In genomic region chr1:15609631-15610030, GRCh38 we compare ENCODE assay signal across 16 cellular contexts. TPM values are rescaled to one million over a fixed set of nuclear protein-coding genes. Genes with fewer than 3 reads are reported as not detected.
DNase-seq lines count a peak whose midpoint lies in the region; ATAC-seq, FAIRE-seq and TF ChIP-seq lines count a peak whose summit lies in the region.
"Had no signal": no experiment of that assay in that cellular context is flagged by ENCODE, and none has a peak within 500 bp of the region (broad histone marks: within the 10 kb centered on the region; RNA-seq: fewer than 3 reads in every experiment).

No MANE protein-coding gene starts in this region.

- no peaks in the 10 kb centered on the region for H4K20me1 ChIP-seq in K562 (replicated peaks; ENCODE audit: control insufficient read depth, insufficient read depth, low read length)
- H4K20me1 ChIP-seq: BLaER1 had no signal

- H3K36me3 ChIP-seq in K562 (ENCODE audit: control insufficient read depth, insufficient read depth, low read length), result no peaks in the 10 kb centered on the region
- H3K36me3 ChIP-seq: BLaER1 had no signal

- BruUV-seq in K562 (replicated peaks; lab: Mats Ljungman, UMichigan), result no TSS peak

- H2AFZ ChIP-seq in K562 (ENCODE audit: low read depth, low read length), result peak overlapping the region; percentile 37

- no peaks in the 10 kb centered on the region for H3K79me2 ChIP-seq in K562 (ENCODE audit: control insufficient read depth, insufficient read depth, low read length)

- CTCF ChIA-PET in K562 (lab: Yijun Ruan, JAX; ENCODE audit: low intra/inter-chr PET ratio), result no interaction called here

- H3K9me3 ChIP-seq in K562 (replicated peaks; ENCODE audit: control insufficient read depth, insufficient read depth, low read depth, low read length), result no peaks in the 10 kb centered on the region
- H3K9me3 ChIP-seq: BLaER1 had no signal

- H3K9me1 ChIP-seq in K562 (ENCODE audit: control insufficient read depth, insufficient read depth, low read length), result no peaks in the 10 kb centered on the region

- H3K4me2 ChIP-seq in K562 (ENCODE audit: insufficient read depth, low read length), result no peak overlapping the region
- H3K4me2 ChIP-seq: BLaER1 had no signal

- H3K4me3 ChIP-seq in K562, result no peak overlapping the region
- H3K4me3 ChIP-seq: BLaER1, GM12878 had no signal

- POLR2A ChIA-PET in K562 (lab: Yijun Ruan, JAX), result no interaction called here

- 64% methylated on average over 7 of the region's 7 CpGs for WGBS in K562 (ENCODE audit: insufficient coverage, low coverage, missing lambda C conversion rate)

- DNase-seq in COLO668 (lab: John Stamatoyannopoulos, UW; ENCODE audit: unreplicated experiment) (peak; percentile 43), M059J (ENCODE audit: low read depth) (peak; percentile 15), K562 (ENCODE audit: extremely low read depth in 1 of 4, low spot score in 3 of 4) (no peak), NCI-H748 treated with DMSO at 0.1 percent for 48 hours (lab: John Stamatoyannopoulos, UW) (no peak)
- no peak for DNase-seq in activated CD4-positive, alpha-beta T cell treated with anti-CD3 and anti-CD28 coated beads for 4 hours
- DNase-seq: AML-193; CD8-positive, alpha-beta memory T cell; HCEC 1CT had no signal

- in situ Hi-C loops in K562 (cut with MboI), result no loop called here

- intact Hi-C loops in K562 (cut with micrococcal nuclease), result no loop called here

- no peak for TF ChIP-seq RAD21 in K562 (CRISPR knock-in tag; conservative IDR thresholded peaks at IDR 0.05 in 1 of 2, IDR thresholded peaks at IDR 0.05 in 1 of 2)

- H3K27ac ChIP-seq in 22Rv1, result peak overlapping the region; percentile 53
- H3K27ac ChIP-seq in K562 (ENCODE audit: extremely low read depth, low read depth, low read length), result no peak overlapping the region
- H3K27ac ChIP-seq: BLaER1 had no signal

- TF ChIP-seq POLR2A in K562 (conservative IDR thresholded peaks at IDR 0.05), result no peak

- ATAC-seq in K562, result no peak
- no peak for ATAC-seq in HG02623 (IDR thresholded peaks at IDR 0.05; ENCODE audit: unreplicated experiment)
- no peak for ATAC-seq in GM18511 (IDR thresholded peaks at IDR 0.05; ENCODE audit: unreplicated experiment)
- ATAC-seq: GM12878 had no signal

- no peak overlapping the region for H3K9ac ChIP-seq in K562 (ENCODE audit: insufficient read depth in 1 of 2, low read depth in 2 of 2, low read length in 2 of 2)
- H3K9ac ChIP-seq: BLaER1 had no signal

- peaks cover 0 to 1% of the 10 kb centered on the region in 2 experiments; a peak in 1 of 5 replicates for H3K4me1 ChIP-seq in K562 (replicated peaks in 1 of 2; ENCODE audit: control insufficient read depth in 2 of 2, insufficient read depth in 2 of 2, low read length in 2 of 2)

- TF ChIP-seq CTCF in 22Rv1 (IDR thresholded peaks at IDR 0.05) (no peak), K562 (IDR thresholded peaks at IDR 0.05 in 2 of 3, conservative IDR thresholded peaks at IDR 0.05 in 1 of 3; ENCODE audit: insufficient read depth in 2 of 3, low read depth in 1 of 3, low read length in 3 of 3) (no peak)

- H3K27me3 ChIP-seq in K562 (ENCODE audit: control insufficient read depth in 2 of 2, insufficient read depth in 2 of 2, low read length in 2 of 2), result no peaks in the 10 kb centered on the region
- H3K27me3 ChIP-seq: BLaER1 had no signal

- FAIRE-seq in K562 (lab: Jason Lieb, UNC), result no peak
- FAIRE-seq: A204.1, GM12878, H1 had no signal

- no peak for TF ChIP-seq EP300 in K562 (IDR thresholded peaks at IDR 0.05; ENCODE audit: low read length)

TF ChIP-seq in K562, 482 proteins besides CTCF, POLR2A, EP300 and RAD21 (continues in another document):
- TF ChIP-seq GTF2A2 (tag; IDR thresholded peaks at IDR 0.05) (no peak), NRF1 (conservative IDR thresholded peaks at IDR 0.05 in 1 of 2, IDR thresholded peaks at IDR 0.05 in 1 of 2) (no peak), PREB (CRISPR knock-in tag; IDR thresholded peaks at IDR 0.05) (no peak), ZNF740 (CRISPR knock-in tag; IDR thresholded peaks at IDR 0.05) (no peak), ZNF740 (tag; IDR thresholded peaks at IDR 0.05) (no peak), TBP (optimal IDR thresholded peaks at IDR 0.05; ENCODE audit: low read depth, low read length) (no peak), MAZ (CRISPR knock-in tag; conservative IDR thresholded peaks at IDR 0.05 in 1 of 2, IDR thresholded peaks at IDR 0.05 in 1 of 2) (no peak), YY1 (IDR thresholded peaks at IDR 0.05; ENCODE audit: borderline replicate concordance in 1 of 3, control insufficient read depth in 1 of 3, extremely low read depth in 1 of 3, insufficient read depth in 3 of 3, insufficient read length in 1 of 3, insufficient replicate concordance in 2 of 3, low read depth in 1 of 3, low read length in 2 of 3) (peak in 2 of 3 experiments; percentile 15 to 76), HMG20A (CRISPR knock-in tag; conservative IDR thresholded peaks at IDR 0.05) (no peak)

RNA-seq across cellular contexts. Expression of gene DDI2, which starts 7.6 kb away (rescaled TPM):
- 17.4 and 19.4 TPM in 2 replicates for total RNA-seq in M059J (2014; rRNA removed; shearing (Covaris generic))
- 185 and 291 TPM in 2 replicates for total RNA-seq in K562 (2011; cell fraction: chromatin; rRNA removed; ENCODE audit: low replicate concordance)
- total RNA-seq in K562 (2011; cell fraction: nucleolus; rRNA removed), result 109 and 114 TPM in 2 replicates
- 211 and 265 TPM in 2 replicates for total RNA-seq in K562 (2011; cell fraction: nucleoplasm; rRNA removed)
- total RNA-seq in K562 (2014; rRNA removed) (21.2 and 31.5 TPM in 2 replicates), K562 (2014; rRNA removed; fragmentation: Illumina TruSeq; extraction: Trizol) (29.3 and 31.8 TPM in 2 replicates), K562 (2015; rRNA removed; fragmentation: Illumina TruSeq; extraction: Trizol) (23.6 and 23.9 TPM in 2 replicates), K562 (2021) (48.4 and 50.1 TPM in 2 replicates)
- polyA plus RNA-seq in K562 (2011; rRNA removed) (14.5 and 16.3 TPM in 2 replicates), K562 (2014; fragmentation: Illumina TruSeq; extraction: Trizol) (27.4 and 32.0 TPM in 2 replicates), K562 (2014; fragmentation: Nextera tagmentation; extraction: Ambion mirVana) (1 to 10 TPM; 6.5 to 7.3 TPM), K562 (2014; rRNA removed) (17.1 and 19.1 TPM in 2 replicates)
- polyA plus RNA-seq in K562 (2011; cell fraction: cytosol; rRNA removed), result 8.1 and 10.8 TPM in 2 replicates
- polyA plus RNA-seq in K562 (2011; cell fraction: nucleus; rRNA removed), result 31.8 and 38.6 TPM in 2 replicates
- 11.9 and 18.2 TPM in 2 replicates for polyA plus RNA-seq in K562 (2012)
- 65.5 and 71.7 TPM in 2 replicates for polyA minus RNA-seq in K562 (2011; rRNA and poly(A)+ RNA removed)
- polyA minus RNA-seq in K562 (2011; cell fraction: cytosol; rRNA and poly(A)+ RNA removed), result 19.4 and 25.7 TPM in 2 replicates
- polyA minus RNA-seq in K562 (2011; cell fraction: nucleus; rRNA and poly(A)+ RNA removed), result 76.7 and 116 TPM in 2 replicates

RNA-seq across cellular contexts. Expression of gene AGMAT, which starts 24.8 kb away (rescaled TPM):
- 1.3 and 2.6 TPM in 2 replicates for total RNA-seq in M059J (2014; rRNA removed; shearing (Covaris generic))
- not detected in 2 replicates for total RNA-seq in K562 (2011; cell fraction: chromatin; rRNA removed; ENCODE audit: low replicate concordance)
- total RNA-seq in K562 (2011; cell fraction: nucleolus; rRNA removed), result not detected in 2 replicates
- total RNA-seq in K562 (2011; cell fraction: nucleoplasm; rRNA removed), result not detected in 2 replicates
- total RNA-seq in K562 (2014; rRNA removed) (not detected in 2 replicates), K562 (2014; rRNA removed; fragmentation: Illumina TruSeq; extraction: Trizol) (not detected in 2 replicates), K562 (2015; rRNA removed; fragmentation: Illumina TruSeq; extraction: Trizol) (not detected in 2 replicates), K562 (2021) (0.07 TPM in 1 of 2 replicates, not detected in the other)
- polyA plus RNA-seq in K562 (2011; rRNA removed) (not detected in 2 replicates), K562 (2014; fragmentation: Illumina TruSeq; extraction: Trizol) (not detected in 2 replicates), K562 (2014; fragmentation: Nextera tagmentation; extraction: Ambion mirVana) (not detected), K562 (2014; rRNA removed) (not detected in 2 replicates)
- not detected in 2 replicates for polyA plus RNA-seq in K562 (2011; cell fraction: cytosol; rRNA removed)
- polyA plus RNA-seq in K562 (2011; cell fraction: nucleus; rRNA removed), result not detected in 2 replicates
- 0.04 TPM in 1 of 2 replicates, not detected in the other for polyA plus RNA-seq in K562 (2012)
- polyA minus RNA-seq in K562 (2011; rRNA and poly(A)+ RNA removed), result not detected in 2 replicates
- polyA minus RNA-seq in K562 (2011; cell fraction: cytosol; rRNA and poly(A)+ RNA removed), result 0.29 and 0.64 TPM in 2 replicates
- polyA minus RNA-seq in K562 (2011; cell fraction: nucleus; rRNA and poly(A)+ RNA removed), result not detected in 2 replicates
- total RNA-seq: HT1080 had no signal

Comparison
In these comparisons a context has a peak if more than half of its experiments do, and no peak if none do; other contexts are left out.
1. DNase-seq: peak in COLO668 (single experiment) and M059J (single experiment); none in K562 (0 of 4), NCI-H748 treated with DMSO at 0.1 percent for 48 hours (single experiment) and activated CD4-positive, alpha-beta T cell treated with anti-CD3 and anti-CD28 coated beads for 4 hours (0 of 2).